In the genomic region with DNA sequence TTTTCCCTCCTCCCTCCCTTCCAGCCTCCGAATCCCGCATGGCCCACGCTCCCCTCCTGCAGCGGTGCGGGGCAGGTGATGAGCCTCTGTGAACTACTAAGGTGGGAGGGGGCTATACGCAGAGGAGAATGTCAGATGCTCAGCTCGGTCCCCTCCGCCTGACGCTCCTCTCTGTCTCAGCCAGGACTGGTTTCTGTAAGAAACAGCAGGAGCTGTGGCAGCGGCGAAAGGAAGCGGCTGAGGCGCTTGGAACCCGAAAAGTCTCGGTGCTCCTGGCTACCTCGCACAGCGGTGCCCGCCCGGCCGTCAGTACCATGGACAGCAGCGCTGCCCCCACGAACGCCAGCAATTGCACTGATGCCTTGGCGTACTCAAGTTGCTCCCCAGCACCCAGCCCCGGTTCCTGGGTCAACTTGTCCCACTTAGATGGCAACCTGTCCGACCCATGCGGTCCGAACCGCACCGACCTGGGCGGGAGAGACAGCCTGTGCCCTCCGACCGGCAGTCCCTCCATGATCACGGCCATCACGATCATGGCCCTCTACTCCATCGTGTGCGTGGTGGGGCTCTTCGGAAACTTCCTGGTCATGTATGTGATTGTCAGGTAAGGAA, we compare ENCODE assay signal across 1 cellular context.
TF ChIP-seq lines count a peak whose summit lies in the region.

A gene (plus strand): TSS at position 10 of the 612 bp plus-strand sequence. CDS start 305 bp downstream, at position 315.

TF ChIP-seq in H1, 55 proteins besides CTCF, POLR2A, EP300 and RAD21 (continued from another document):
- TF ChIP-seq KDM4A (IDR thresholded peaks at IDR 0.05; ENCODE audit: low read depth, low read length, severe bottlenecking) = peak; percentile 95
- no peak for TF ChIP-seq TAF1 (IDR thresholded peaks at IDR 0.05; ENCODE audit: low read depth, low read length)
- TF ChIP-seq RBBP5 (IDR thresholded peaks at IDR 0.05; ENCODE audit: borderline replicate concordance, low read depth, low read length) = peak; percentile 94
- peak; percentile 36; the same call in 1 of the 2 replicates for TF ChIP-seq CREB1 (IDR thresholded peaks at IDR 0.05)
- TF ChIP-seq BACH1 (IDR thresholded peaks at IDR 0.05; ENCODE audit: low read length) = peak; percentile 46; the same call in 1 of the 2 replicates
- TF ChIP-seq, protein P1, sequence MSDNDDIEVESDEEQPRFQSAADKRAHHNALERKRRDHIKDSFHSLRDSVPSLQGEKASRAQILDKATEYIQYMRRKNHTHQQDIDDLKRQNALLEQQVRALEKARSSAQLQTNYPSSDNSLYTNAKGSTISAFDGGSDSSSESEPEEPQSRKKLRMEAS (IDR thresholded peaks at IDR 0.05) = peak; percentile 63
- TF ChIP-seq, protein P2, sequence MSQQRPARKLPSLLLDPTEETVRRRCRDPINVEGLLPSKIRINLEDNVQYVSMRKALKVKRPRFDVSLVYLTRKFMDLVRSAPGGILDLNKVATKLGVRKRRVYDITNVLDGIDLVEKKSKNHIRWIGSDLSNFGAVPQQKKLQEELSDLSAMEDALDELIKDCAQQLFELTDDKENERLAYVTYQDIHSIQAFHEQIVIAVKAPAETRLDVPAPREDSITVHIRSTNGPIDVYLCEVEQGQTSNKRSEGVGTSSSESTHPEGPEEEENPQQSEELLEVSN (IDR thresholded peaks at IDR 0.05) = no peak; the same call in 1 of the 2 replicates
